In genomic region chr2:55618649-55619055, GRCh38 we compare ENCODE assay signal across 8 cellular contexts. TPM values are rescaled to one million over a fixed set of nuclear protein-coding genes. Genes with fewer than 3 reads are reported as not detected.
DNase-seq lines count a peak whose midpoint lies in the region; ATAC-seq lines count a peak whose summit lies in the region.

No MANE protein-coding gene starts in this region.

- peaks cover 0 to 35% (median 11%) of the 10 kb centered on the region in 3 donors for H3K36me3 Mint-ChIP-seq in CD8-positive, alpha-beta memory T cell

- peaks cover 74% of the 10 kb centered on the region for H3K4me1 ChIP-seq in CD8-positive, alpha-beta memory T cell (ENCODE audit: insufficient read depth, low read length)

- H3K27ac Mint-ChIP-seq in CD8-positive, alpha-beta memory T cell = no peak overlapping the region

- no peak overlapping the region for H3K4me3 Mint-ChIP-seq in CD8-positive, alpha-beta memory T cell

- peaks cover 27 to 46% (median 38%) of the 10 kb centered on the region in 3 donors for H3K4me1 Mint-ChIP-seq in CD8-positive, alpha-beta memory T cell

- H3K4me3 ChIP-seq in CD8-positive, alpha-beta memory T cell (ENCODE audit: low read length) = peak overlapping the region; percentile 96

- H3K9me3 ChIP-seq in CD8-positive, alpha-beta memory T cell (ENCODE audit: low read length) = no peaks in the 10 kb centered on the region

- ATAC-seq in HG03439 (IDR thresholded peaks at IDR 0.05; ENCODE audit: unreplicated experiment) = peak; percentile 37

- H3K9me3 Mint-ChIP-seq in CD8-positive, alpha-beta memory T cell = no peaks in the 10 kb centered on the region

- no peaks in the 10 kb centered on the region for H3K36me3 ChIP-seq in CD8-positive, alpha-beta memory T cell (ENCODE audit: insufficient read depth, low read length)

- POLR2A ChIA-PET in CD8-positive, alpha-beta memory T cell (lab: Charles Lee) = interaction anchor here (0.8 to 2.6 kb wide), 8 partner anchors 15 to 1503 kb away, joined by 3 to 41 read pairs (median 4); partner anchors contain the start of genes ACYP2, CCDC88A, CFAP36 and CLHC1

- H3K27me3 Mint-ChIP-seq in CD8-positive, alpha-beta memory T cell = no peaks in the 10 kb centered on the region

- peak overlapping the region; percentile 99 for H3K27ac ChIP-seq in CD8-positive, alpha-beta memory T cell (ENCODE audit: low read depth, low read length)

- no peaks in the 10 kb centered on the region for H3K27me3 ChIP-seq in CD8-positive, alpha-beta memory T cell (ENCODE audit: insufficient read depth, low read length, poor library complexity, severe bottlenecking)

- CTCF ChIA-PET in CD8-positive, alpha-beta memory T cell (lab: Charles Lee) = interaction anchor here (0.9 to 1.8 kb wide), 3 partner anchors 17 to 99 kb away, joined by 3 to 10 read pairs (median 3); partner anchors contain the start of gene CFAP36

- DNase-seq in CD8-positive, alpha-beta memory T cell = peak; percentile 29 to 65 (median 36)
- DNase-seq in GM19238 (ENCODE audit: insufficient read length, low spot score) (peak; percentile 47), NCI-H526 treated with DMSO at 0.1 percent for 48 hours (lab: John Stamatoyannopoulos, UW) (peak; percentile 49), epidermal melanocyte (ENCODE audit: insufficient read length, low spot score) (peak; percentile 64), middle frontal gyrus (ENCODE audit: extremely low spot score, low spot score) (peak; percentile 57), stromal cell of bone marrow (ENCODE audit: low read depth) (peak; percentile 34)
- DNase-seq in activated CD8-positive, alpha-beta memory T cell treated with anti-CD3 and anti-CD28 coated beads for 24 hours = peak; percentile 74

RNA-seq across cellular contexts. Expression of gene PPP4R3B, which starts 1.2 kb away (rescaled TPM):
- 10 to 100 TPM; 83.0 to 94.0 TPM for total RNA-seq in CD8-positive, alpha-beta memory T cell
- 87.4 TPM for polyA plus RNA-seq in CD8-positive, alpha-beta memory T cell

Comparison
In these comparisons a context has a peak if more than half of its experiments do, and no peak if none do; other contexts are left out.
1. Peak in every context shown above with its lines: DNase-seq, ATAC-seq, H3K4me3 ChIP-seq and H3K27ac ChIP-seq.